22 cellular contexts compared by ENCODE assay signal in genomic region chr14:85359505-85359904, GRCh38.
A peak's percentile ranks its signal among the peaks of the same experiment; 100 is the strongest.
DNase-seq lines count a peak whose midpoint lies in the region; ATAC-seq, FAIRE-seq and TF ChIP-seq lines count a peak whose summit lies in the region.
"Had no signal": no experiment of that assay in that cellular context is flagged by ENCODE, and none has a peak within 500 bp of the region (broad histone marks: within the 10 kb centered on the region; RNA-seq: fewer than 3 reads in every experiment).

No MANE protein-coding gene starts in this region.

- TF ChIP-seq RAD21 in A549 (conservative IDR thresholded peaks at IDR 0.05 in 1 of 2, IDR thresholded peaks at IDR 0.05 in 1 of 2) = no peak

- H3K27me3 ChIP-seq in MG63 = no peaks in the 10 kb centered on the region
- H3K27me3 ChIP-seq: BLaER1 had no signal

- no peak for TF ChIP-seq EP300 in A549 (IDR thresholded peaks at IDR 0.05)

- H3K36me3 ChIP-seq in MG63 = no peaks in the 10 kb centered on the region
- H3K36me3 ChIP-seq: BLaER1 had no signal

- FAIRE-seq in A549 (lab: Jason Lieb, UNC) = peak; percentile 23
- FAIRE-seq: GM12891, GM18507 had no signal

- CTCF ChIA-PET in A549 (lab: Yijun Ruan, JAX) = no interaction called here

- TF ChIP-seq CTCF in A549 (IDR thresholded peaks at IDR 0.05) = no peak
- TF ChIP-seq CTCF in choroid plexus epithelial cell (conservative IDR thresholded peaks at IDR 0.05; ENCODE audit: low read depth, low read length) = no peak

- no peak for DNase-seq in A549 (ENCODE audit: low read depth in 1 of 2, low spot score in 1 of 2)
- peak; percentile 3 for DNase-seq in DMS53 treated with DMSO at 0.1 percent for 48 hours (lab: John Stamatoyannopoulos, UW; ENCODE audit: unreplicated experiment)
- peak; percentile 4 for DNase-seq in choroid plexus epithelial cell (ENCODE audit: low read depth)
- peak; percentile 21 for DNase-seq in iris pigment epithelial cell (ENCODE audit: low read depth)
- DNase-seq in NCI-H2081 (lab: John Stamatoyannopoulos, UW) = no peak
- no peak for DNase-seq in MG63
- DNase-seq: 8988T; Caco-2; CD4-positive, CD25-positive, alpha-beta regulatory T cell; CD8-positive, alpha-beta T cell; DMS153; DMS79 treated with DMSO at 0.1 percent for 48 hours; GF-D8; H9 had no signal

- no peaks in the 10 kb centered on the region for H3K9me3 ChIP-seq in A549
- H3K9me3 ChIP-seq in MG63 = no peaks in the 10 kb centered on the region
- H3K9me3 ChIP-seq: BLaER1, Caco-2 had no signal

- no peaks in the 10 kb centered on the region for H3K4me1 ChIP-seq in A549

- H3K27ac ChIP-seq in A549 = no peak overlapping the region
- H3K27ac ChIP-seq: BLaER1, C4-2B had no signal

- no peak overlapping the region for H3K4me2 ChIP-seq in A549
- H3K4me2 ChIP-seq: BLaER1, GM23338 had no signal

- no peak for TF ChIP-seq POLR2A in A549 (IDR thresholded peaks at IDR 0.05; ENCODE audit: low read length)

- ATAC-seq in A549 = no peak
- ATAC-seq in HG02571 (IDR thresholded peaks at IDR 0.05; ENCODE audit: unreplicated experiment) = no peak
- ATAC-seq in HG03095 (IDR thresholded peaks at IDR 0.05; ENCODE audit: unreplicated experiment) = no peak
- ATAC-seq: CD8-positive, alpha-beta T cell; GM23338; HCT116 had no signal

- H3K4me3 ChIP-seq in A549 (no peak overlapping the region), choroid plexus epithelial cell (ENCODE audit: low read depth, low read length) (no peak overlapping the region), MG63 (no peak overlapping the region)
- H3K4me3 ChIP-seq: BLaER1, GM23338 had no signal

- POLR2A ChIA-PET in A549 (lab: Yijun Ruan, JAX) = no interaction called here

TF ChIP-seq in A549, 52 proteins besides CTCF, POLR2A, EP300 and RAD21:
- TF ChIP-seq SMC3 (IDR thresholded peaks at IDR 0.05) (no peak), MAFK (IDR thresholded peaks at IDR 0.05; ENCODE audit: partially characterized antibody) (peak; percentile 82), NFE2L2 (conservative IDR thresholded peaks at IDR 0.05; ENCODE audit: low read length) (peak; percentile 43; the same call in 1 of the 2 replicates)

Comparison
In these comparisons a context has a peak if more than half of its experiments do, and no peak if none do; other contexts are left out.
1. DNase-seq: peak in DMS53 treated with DMSO at 0.1 percent for 48 hours (single experiment), choroid plexus epithelial cell (single experiment) and iris pigment epithelial cell (single experiment); none in A549 (0 of 2), NCI-H2081 (0 of 2) and MG63 (single experiment).